Comparison of ENCODE assay signal across 20 cellular contexts in the genomic region with DNA sequence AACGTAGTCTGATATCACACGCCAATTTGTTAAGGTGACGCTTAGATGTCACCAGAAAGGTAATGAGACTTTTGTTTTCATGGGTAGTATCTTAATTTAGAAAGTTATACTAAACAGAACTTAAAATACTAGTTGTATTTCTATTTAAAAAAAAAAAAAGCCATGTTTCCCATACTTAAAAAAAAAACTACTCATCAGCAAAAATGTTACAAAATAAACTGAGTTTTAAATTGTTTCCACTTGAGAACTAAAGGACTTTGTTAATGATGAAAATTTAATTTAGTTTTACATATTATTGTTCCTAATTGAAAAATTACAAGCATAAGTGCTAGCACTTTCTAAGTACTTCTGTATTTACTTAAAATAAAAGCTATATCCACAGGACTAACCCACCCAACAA.
DNase-seq lines count a peak whose midpoint lies in the region; ATAC-seq, FAIRE-seq and TF ChIP-seq lines count a peak whose summit lies in the region.
"Had no signal": no experiment of that assay in that cellular context is flagged by ENCODE, and none has a peak within 500 bp of the region (broad histone marks: within the 10 kb centered on the region; RNA-seq: fewer than 3 reads in every experiment).

No MANE protein-coding gene starts in this region.

- FAIRE-seq in HepG2 (lab: Jason Lieb, UNC) (no peak), frontal cortex (lab: Jason Lieb, UNC) (peak; percentile 43)
- FAIRE-seq: D721Med, G401.6, GM12891, GM18507 had no signal

- H3K36me3 ChIP-seq in HepG2 (replicated peaks in 1 of 2; ENCODE audit: control insufficient read depth in 1 of 2, insufficient read depth in 2 of 2, low read length in 2 of 2), result no peaks in the 10 kb centered on the region
- no peaks in the 10 kb centered on the region for H3K36me3 ChIP-seq in right lobe of liver
- no peaks in the 10 kb centered on the region for H3K36me3 ChIP-seq in IMR-90 (ENCODE audit: control insufficient read depth, insufficient read depth, low read length)
- H3K36me3 ChIP-seq: BLaER1 treated with 17β-estradiol and CSF1 and Interleukin-3, amounts not matched to agents 10 nM and 100 nM had no signal

- no peak overlapping the region for H3K4me3 Mint-ChIP-seq in activated CD4-positive, alpha-beta T cell treated with anti-CD3 and anti-CD28 coated beads, Interleukin-2, amount 10 ng/mL, durations not matched to agents 24 days and 14 days
- H3K4me3 Mint-ChIP-seq: B cell; CD4-positive, alpha-beta T cell; CD8-positive, alpha-beta T cell had no signal

- TF ChIP-seq POLR2A in HepG2 (IDR thresholded peaks at IDR 0.05; ENCODE audit: insufficient read depth in 1 of 2, low read depth in 2 of 2, low read length in 2 of 2), result no peak
- no peak for TF ChIP-seq POLR2A in right lobe of liver (IDR thresholded peaks at IDR 0.05)
- no peak for TF ChIP-seq POLR2A in IMR-90 (IDR thresholded peaks at IDR 0.05; ENCODE audit: low read depth, low read length)

- no peaks in the 10 kb centered on the region for H3K79me1 ChIP-seq in IMR-90 (ENCODE audit: low read depth in 1 of 2, low read length in 2 of 2)

- 46% methylated on average over 3 of the region's 3 CpGs for WGBS in HepG2 (ENCODE audit: low lambda C conversion rate)
- WGBS in right lobe of liver (ENCODE audit: insufficient coverage, low coverage, low lambda C conversion rate, missing lambda C conversion rate), result 94% methylated on average over 3 of the region's 3 CpGs
- no CpG with 5 or more reads among the region's 3 CpGs for WGBS in IMR-90 (ENCODE audit: extremely low coverage in 2 of 2, insufficient read length in 1 of 2), 2 experiments

- H3K4me1 ChIP-seq in HepG2 (ENCODE audit: insufficient read depth, low read length) (no peaks in the 10 kb centered on the region), right lobe of liver (no peaks in the 10 kb centered on the region), IMR-90 (ENCODE audit: control insufficient read depth, insufficient read depth, low read length) (no peaks in the 10 kb centered on the region)
- H3K4me1 ChIP-seq: Caco-2 had no signal

- BruUV-seq in HepG2 (replicated peaks; lab: Mats Ljungman, UMichigan), result no TSS peak
- BruUV-seq in IMR-90 (replicated peaks; lab: Mats Ljungman, UMichigan), result no TSS peak

- H4K91ac ChIP-seq in IMR-90 (ENCODE audit: insufficient read depth, low read depth, low read length), result no peak overlapping the region

- H3K9me3 ChIP-seq in HepG2 (ENCODE audit: low read length), result no peaks in the 10 kb centered on the region
- no peaks in the 10 kb centered on the region for H3K9me3 ChIP-seq in right lobe of liver
- peaks cover 8% of the 10 kb centered on the region for H3K9me3 ChIP-seq in IMR-90 (ENCODE audit: control insufficient read depth, insufficient read depth, low read length)
- H3K9me3 ChIP-seq: BLaER1 treated with 17β-estradiol and CSF1 and Interleukin-3, amounts not matched to agents 10 nM and 100 nM; Caco-2 had no signal

- H3K4me2 ChIP-seq in HepG2 (ENCODE audit: low read depth, low read length) (no peak overlapping the region), IMR-90 (ENCODE audit: low read depth, low read length) (no peak overlapping the region)

- in situ Hi-C loops in HepG2 (cut with HindIII; ENCODE audit: extremely low pct_ligation_motif_present, low pct_unique_long_range_greater_than_20kb), result loop anchor here (25.0 kb wide), 1 partner anchor 780 kb away; a partner anchor contains a TSS
- in situ Hi-C loops in IMR-90 (cut with MboI; ENCODE audit: low sequenced_read_pairs), result no loop called here

- TF ChIP-seq CTCF in HepG2 (CRISPR knock-in tag; IDR thresholded peaks at IDR 0.05) (no peak), right lobe of liver (IDR thresholded peaks at IDR 0.05) (no peak), IMR-90 (conservative IDR thresholded peaks at IDR 0.05; ENCODE audit: low read depth, low read length) (no peak)

- H3K9me3 Mint-ChIP-seq in activated CD4-positive, alpha-beta T cell treated with anti-CD3 and anti-CD28 coated beads, Interleukin-2, amount 10 ng/mL, durations not matched to agents 24 days and 14 days, result no peaks in the 10 kb centered on the region
- H3K9me3 Mint-ChIP-seq: CD4-positive, alpha-beta T cell; CD8-positive, alpha-beta T cell had no signal

- H2BK120ac ChIP-seq in IMR-90 (ENCODE audit: low read depth, low read length), result no peak overlapping the region

- TF ChIP-seq RAD21 in HepG2 (CRISPR knock-in tag; IDR thresholded peaks at IDR 0.05), result no peak
- no peak for TF ChIP-seq RAD21 in IMR-90 (IDR thresholded peaks at IDR 0.05; ENCODE audit: low read length)

- no peaks in the 10 kb centered on the region for H3K79me2 ChIP-seq in HepG2 (ENCODE audit: insufficient read depth, low read length)

- CTCF ChIA-PET in HepG2 (lab: Yijun Ruan, JAX; ENCODE audit: low intra/inter-chr PET ratio, low total read pairs) (interaction anchor here (0.6 kb wide), 1 partner anchor 790 kb away, joined by 3 read pairs; no protein-coding TSS in a partner anchor), IMR-90 (lab: Yijun Ruan, JAX) (no interaction called here)

- H3K9ac ChIP-seq in HepG2 (ENCODE audit: insufficient read depth, low read depth, low read length) (no peak overlapping the region), IMR-90 (ENCODE audit: low read depth, low read length) (no peak overlapping the region)
- H3K9ac ChIP-seq: BLaER1 treated with 17β-estradiol and CSF1 and Interleukin-3, amounts not matched to agents 10 nM and 100 nM had no signal

- no peak overlapping the region for H4K8ac ChIP-seq in IMR-90 (ENCODE audit: low read depth in 2 of 2, low read length in 2 of 2)

- H3K14ac ChIP-seq in IMR-90 (replicated peaks; ENCODE audit: low read depth, low read length), result no peak overlapping the region

- H3K27ac ChIP-seq in HepG2 (ENCODE audit: extremely low read length, insufficient read depth, low read length), result no peak overlapping the region
- H3K27ac ChIP-seq in right lobe of liver, result no peak overlapping the region
- H3K27ac ChIP-seq in IMR-90 (ENCODE audit: insufficient read depth, low read length), result no peak overlapping the region
- H3K27ac ChIP-seq: 22Rv1; BLaER1 treated with 17β-estradiol and CSF1 and Interleukin-3, amounts not matched to agents 10 nM and 100 nM; C4-2B had no signal

- intact Hi-C loops in HepG2 (cut with micrococcal nuclease; ENCODE audit: unreplicated experiment) (loop anchor here (10.0 kb wide), 1 partner anchor 122 kb away; no protein-coding TSS in a partner anchor), right lobe of liver (cut with DNase I) (no loop called here), IMR-90 (cut with micrococcal nuclease) (no loop called here)
- intact Hi-C loops in activated CD4-positive, alpha-beta T cell treated with anti-CD3 and anti-CD28 coated beads, Interleukin-2, amount 10 ng/mL, durations not matched to agents 24 days and 14 days (cut with micrococcal nuclease), result no loop called here

- no peak overlapping the region for H2AK5ac ChIP-seq in IMR-90 (ENCODE audit: low read depth, low read length)

- no peaks in the 10 kb centered on the region for H3K27me3 ChIP-seq in HepG2 (ENCODE audit: control insufficient read depth in 1 of 2, insufficient read depth in 2 of 2, low read length in 2 of 2)
- no peaks in the 10 kb centered on the region for H3K27me3 ChIP-seq in right lobe of liver
- H3K27me3 ChIP-seq in IMR-90 (ENCODE audit: control insufficient read depth, insufficient read depth, low read length), result no peaks in the 10 kb centered on the region
- H3K27me3 ChIP-seq: BLaER1 treated with 17β-estradiol and CSF1 and Interleukin-3, amounts not matched to agents 10 nM and 100 nM had no signal

- H3K27ac Mint-ChIP-seq in activated CD4-positive, alpha-beta T cell treated with anti-CD3 and anti-CD28 coated beads, Interleukin-2, amount 10 ng/mL, durations not matched to agents 24 days and 14 days, result no peak overlapping the region
- H3K27ac Mint-ChIP-seq: B cell; CD4-positive, alpha-beta T cell; CD8-positive, alpha-beta T cell had no signal

- H2BK5ac ChIP-seq in IMR-90 (ENCODE audit: low read depth, low read length, poor library complexity, severe bottlenecking), result no peak overlapping the region

- no peak overlapping the region for H4K5ac ChIP-seq in IMR-90 (ENCODE audit: low read depth, low read length)

- no peaks in the 10 kb centered on the region for H4K20me1 ChIP-seq in HepG2 (ENCODE audit: insufficient read depth, low read length)
- H4K20me1 ChIP-seq in IMR-90 (ENCODE audit: insufficient read depth, low read length), result no peaks in the 10 kb centered on the region
- H4K20me1 ChIP-seq: BLaER1 treated with 17β-estradiol and CSF1 and Interleukin-3, amounts not matched to agents 10 nM and 100 nM had no signal

- TF ChIP-seq EP300 in HepG2 (IDR thresholded peaks at IDR 0.05; ENCODE audit: low read depth in 2 of 2, low read length in 2 of 2), result no peak
- TF ChIP-seq EP300 in HepG2 (CRISPR knock-in tag; IDR thresholded peaks at IDR 0.05; ENCODE audit: borderline replicate concordance), result no peak

- H3K27me3 Mint-ChIP-seq in activated CD4-positive, alpha-beta T cell treated with anti-CD3 and anti-CD28 coated beads, Interleukin-2, amount 10 ng/mL, durations not matched to agents 24 days and 14 days, result peaks cover 4% of the 10 kb centered on the region
- H3K27me3 Mint-ChIP-seq: CD4-positive, alpha-beta T cell had no signal

- H3K4me3 ChIP-seq in HepG2 (replicated peaks in 1 of 3; ENCODE audit: insufficient read depth in 1 of 3, low read depth in 2 of 3, low read length in 3 of 3) (no peak overlapping the region), right lobe of liver (no peak overlapping the region), IMR-90 (ENCODE audit: insufficient read depth, low read depth, low read length) (no peak overlapping the region)
- H3K4me3 ChIP-seq: BLaER1 treated with 17β-estradiol and CSF1 and Interleukin-3, amounts not matched to agents 10 nM and 100 nM had no signal

- H3K23ac ChIP-seq in IMR-90 (ENCODE audit: low read depth, low read length), result no peak overlapping the region

- H2BK20ac ChIP-seq in IMR-90 (ENCODE audit: low read depth, low read length), result no peak overlapping the region

- H2AFZ ChIP-seq in HepG2 (ENCODE audit: low read length), result no peak overlapping the region
- H2AFZ ChIP-seq in IMR-90 (replicated peaks; ENCODE audit: low read length, poor library complexity), result no peak overlapping the region

- H3K18ac ChIP-seq in IMR-90 (ENCODE audit: low read depth, low read length), result no peak overlapping the region

- no peaks in the 10 kb centered on the region for H3K4me1 Mint-ChIP-seq in activated CD4-positive, alpha-beta T cell treated with anti-CD3 and anti-CD28 coated beads, Interleukin-2, amount 10 ng/mL, durations not matched to agents 24 days and 14 days
- H3K4me1 Mint-ChIP-seq: B cell had no signal

- no peak overlapping the region for H3K56ac ChIP-seq in IMR-90 (ENCODE audit: extremely low read depth, insufficient read depth, low read length)

- POLR2A ChIA-PET in HepG2 (lab: Yijun Ruan, JAX), result no interaction called here
- POLR2A ChIA-PET in IMR-90 (lab: Charles Lee; ENCODE audit: unreplicated experiment), result no interaction called here

- dilution Hi-C loops in IMR-90 (cut with HindIII; ENCODE audit: low sequenced_read_pairs, unreplicated experiment), result no loop called here

- H2BK15ac ChIP-seq in IMR-90 (ENCODE audit: low read depth, low read length), result no peak overlapping the region

- no peaks in the 10 kb centered on the region for H3K9me1 ChIP-seq in IMR-90 (ENCODE audit: insufficient read depth, low read length)

- ATAC-seq in HepG2 (no peak), right lobe of liver (no peak), IMR-90 (ENCODE audit: low read depth) (no peak), GM19452 (IDR thresholded peaks at IDR 0.05; ENCODE audit: unreplicated experiment) (no peak)
- ATAC-seq: CD8-positive, alpha-beta T cell had no signal

- H2AK9ac ChIP-seq in IMR-90 (replicated peaks; ENCODE audit: low read depth, low read length, poor library complexity), result no peak overlapping the region

- no peaks in the 10 kb centered on the region for H3K36me3 Mint-ChIP-seq in activated CD4-positive, alpha-beta T cell treated with anti-CD3 and anti-CD28 coated beads, Interleukin-2, amount 10 ng/mL, durations not matched to agents 24 days and 14 days (ENCODE audit: low read depth)
- H3K36me3 Mint-ChIP-seq: CD8-positive, alpha-beta T cell had no signal

- DNase-seq in HepG2 (ENCODE audit: low spot score) (no peak), right lobe of liver (no peak), IMR-90 (no peak), frontal cortex (ENCODE audit: low spot score in 2 of 2) (no peak)
- no peak for DNase-seq in activated CD4-positive, alpha-beta T cell treated with anti-CD3 and anti-CD28 coated beads, Interleukin-2, amount 10 ng/mL, durations not matched to agents 24 days and 14 days
- DNase-seq: AML-193; Caco-2; Calu3; CD4-positive, alpha-beta T cell; CD8-positive, alpha-beta T cell; GF-D8 had no signal

- H3K4ac ChIP-seq in IMR-90 (ENCODE audit: low read depth, low read length), result no peak overlapping the region
